ENCODE assay signal across 16 cellular contexts in the genomic region with DNA sequence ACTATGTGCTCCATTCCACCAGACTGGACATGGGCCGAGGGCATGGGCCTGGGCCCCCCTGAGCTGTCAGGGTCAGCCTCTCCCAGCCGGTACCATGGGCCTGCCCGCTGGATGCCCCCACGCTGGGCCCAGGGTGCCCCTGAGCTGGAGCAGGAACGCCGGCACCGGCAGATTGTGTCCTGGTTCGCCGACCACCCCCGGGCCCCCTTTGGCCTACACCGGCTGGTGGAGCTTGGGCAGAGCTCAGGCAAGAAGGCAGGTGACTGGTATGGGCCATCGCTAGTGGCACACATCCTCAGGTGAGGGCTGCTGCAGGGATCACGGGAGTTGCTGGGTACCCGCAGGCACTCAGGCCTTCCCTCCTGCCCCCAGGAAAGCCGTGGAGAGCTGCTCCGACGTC. TPM values are rescaled to one million over a fixed set of nuclear protein-coding genes. Genes with fewer than 3 reads are reported as not detected.
"Had no signal": no experiment of that assay in that cellular context is flagged by ENCODE, and none has a peak within 500 bp of the region (broad histone marks: within the 10 kb centered on the region; RNA-seq: fewer than 3 reads in every experiment).

No MANE protein-coding gene starts in this region.

- H3K36me3 Mint-ChIP-seq: type B pancreatic cell had no signal

- DNase-seq: activated CD4-positive, alpha-beta memory T cell treated with anti-CD3 and anti-CD28 coated beads for 36 hours; activated gamma-delta T cell treated with Interleukin-2 at 50 U/mL for 16 hours; activated naive CD8-positive, alpha-beta T cell treated with anti-CD3 and anti-CD28 coated beads for 36 hours; activated T-cell treated with anti-CD3 and anti-CD28 coated beads, Interleukin-2, amount 50 U/mL, for 48 hours; brain microvascular endothelial cell; hippocampal formation; kidney glomerular epithelial cell; ovary; stimulated activated CD4-positive, alpha-beta T cell treated with anti-CD3 and anti-CD28 coated beads, Interleukin-12 subunit alpha, Interleukin-12 subunit beta, amount 100 ng/mL, for 4 hours; stimulated activated naive CD8-positive, alpha-beta T cell treated with anti-CD3 and anti-CD28 coated beads, Interleukin-15, Interleukin-2, amounts not matched to agents 100 U/mL and 50 U/mL, for 24 hours; T-cell had no signal

- H3K36me3 ChIP-seq: ovary had no signal

- H3K9me3 Mint-ChIP-seq: activated CD4-positive, alpha-beta memory T cell treated with anti-CD3 and anti-CD28 coated beads for 36 hours; activated naive CD8-positive, alpha-beta T cell treated with anti-CD3 and anti-CD28 coated beads for 36 hours; T-cell; type B pancreatic cell had no signal

- H3K27ac ChIP-seq: brain microvascular endothelial cell, ovary, suprapubic skin, VCaP had no signal

- H3K27me3 ChIP-seq: brain microvascular endothelial cell, ovary, suprapubic skin had no signal

- H3K9me3 ChIP-seq: ovary, suprapubic skin had no signal

- H3K4me3 Mint-ChIP-seq: activated CD4-positive, alpha-beta memory T cell treated with anti-CD3 and anti-CD28 coated beads for 36 hours; activated naive CD8-positive, alpha-beta T cell treated with anti-CD3 and anti-CD28 coated beads for 36 hours; T-cell; type B pancreatic cell had no signal

- ATAC-seq: esophagus mucosa; stimulated activated naive CD8-positive, alpha-beta T cell treated with anti-CD3 and anti-CD28 coated beads, Interleukin-15, Interleukin-2, amounts not matched to agents 100 U/mL and 50 U/mL, for 24 hours; T-cell had no signal

- H3K27ac Mint-ChIP-seq: activated CD4-positive, alpha-beta memory T cell treated with anti-CD3 and anti-CD28 coated beads for 36 hours; activated naive CD8-positive, alpha-beta T cell treated with anti-CD3 and anti-CD28 coated beads for 36 hours; type B pancreatic cell had no signal

- H3K27me3 Mint-ChIP-seq: activated CD4-positive, alpha-beta memory T cell treated with anti-CD3 and anti-CD28 coated beads for 36 hours; activated naive CD8-positive, alpha-beta T cell treated with anti-CD3 and anti-CD28 coated beads for 36 hours; T-cell; type B pancreatic cell had no signal

- H3K4me3 ChIP-seq: ovary, suprapubic skin had no signal

RNA-seq across cellular contexts. Expression of a gene that starts 29.6 kb away (rescaled TPM):
- total RNA-seq: activated naive CD8-positive, alpha-beta T cell treated with anti-CD3 and anti-CD28 coated beads for 36 hours; dermis microvascular lymphatic vessel endothelial cell had no signal

RNA-seq across cellular contexts. Expression of a gene that starts 40.3 kb away (rescaled TPM):
- total RNA-seq: activated CD4-positive, alpha-beta memory T cell treated with anti-CD3 and anti-CD28 coated beads for 36 hours; activated naive CD8-positive, alpha-beta T cell treated with anti-CD3 and anti-CD28 coated beads for 36 hours; dermis microvascular lymphatic vessel endothelial cell had no signal
